28 cellular contexts compared by ENCODE assay signal in the genomic region with DNA sequence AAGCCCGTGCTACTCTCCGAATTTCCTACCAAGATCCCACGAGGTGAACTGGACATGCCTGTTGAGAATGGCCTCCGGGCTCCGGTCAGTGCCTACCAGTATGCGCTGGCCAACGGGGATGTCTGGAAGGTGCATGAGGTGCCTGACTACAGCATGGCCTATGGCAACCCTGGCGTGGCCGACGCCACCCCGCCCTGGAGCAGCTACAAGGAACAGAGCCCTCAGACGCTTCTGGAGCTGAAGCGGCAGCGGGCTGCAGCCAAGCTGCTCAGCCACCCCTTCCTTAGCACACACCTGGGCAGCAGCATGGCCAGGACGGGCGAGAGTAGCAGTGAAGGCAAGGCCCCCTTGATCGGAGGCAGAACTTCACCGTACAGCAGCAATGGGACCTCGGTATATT.
"Had no signal": no experiment of that assay in that cellular context is flagged by ENCODE, and none has a peak within 500 bp of the region (broad histone marks: within the 10 kb centered on the region; RNA-seq: fewer than 3 reads in every experiment).

No MANE protein-coding gene starts in this region.

- H3K36me3 Mint-ChIP-seq: mesothelial cell of epicardium, natural killer cell, neural progenitor cell, type B pancreatic cell had no signal

- DNase-seq: kidney glomerular epithelial cell; left cardiac atrium; left ventricle myocardium superior; lower lobe of right lung; mammary epithelial cell; mesendoderm; naive B cell; natural killer cell; nephron progenitor cell; ovary; retina; right cardiac atrium; sigmoid colon; small intestine; spleen; stimulated activated CD4-positive, alpha-beta T cell treated with anti-CD3 and anti-CD28 coated beads, Interleukin-4, amount 100 ng/mL, for 24 hours; stimulated activated naive CD4-positive, alpha-beta T cell treated with Interleukin-2 at 50 U/mL for 16 hours; stimulated activated naive CD8-positive, alpha-beta T cell treated with anti-CD3 and anti-CD28 coated beads, Interleukin-15, amount 100 ng/mL, for 72 hours; substantia nigra; uterus had no signal

- H3K4me3 Mint-ChIP-seq: mesothelial cell of epicardium; naive B cell; natural killer cell; nephron progenitor cell; neural progenitor cell; stimulated activated memory B cell treated with anti-CD40 and anti-IgM and Interleukin-4, amounts not matched to agents 10 μg/mL and 1 μg/mL and 100 μg/mL, for 72 hours; stimulated activated naive CD8-positive, alpha-beta T cell treated with anti-CD3 and anti-CD28 coated beads, Interleukin-15, amount 100 ng/mL, for 72 hours; type B pancreatic cell had no signal

- FAIRE-seq: keratinocyte, small intestine had no signal

- H3K27me3 Mint-ChIP-seq: naive B cell; stimulated activated memory B cell treated with anti-CD40 and anti-IgM and Interleukin-4, amounts not matched to agents 10 μg/mL and 1 μg/mL and 100 μg/mL, for 72 hours; stimulated activated naive CD8-positive, alpha-beta T cell treated with anti-CD3 and anti-CD28 coated beads, Interleukin-15, amount 100 ng/mL, for 72 hours had no signal

- H3K9me3 Mint-ChIP-seq: mesothelial cell of epicardium; naive B cell; natural killer cell; nephron progenitor cell; neural progenitor cell; stimulated activated memory B cell treated with anti-CD40 and anti-IgM and Interleukin-4, amounts not matched to agents 10 μg/mL and 1 μg/mL and 100 μg/mL, for 72 hours; stimulated activated naive CD8-positive, alpha-beta T cell treated with anti-CD3 and anti-CD28 coated beads, Interleukin-15, amount 100 ng/mL, for 72 hours; type B pancreatic cell had no signal

- H3K4me1 Mint-ChIP-seq: mesothelial cell of epicardium; natural killer cell; stimulated activated memory B cell treated with anti-CD40 and anti-IgM and Interleukin-4, amounts not matched to agents 10 μg/mL and 1 μg/mL and 100 μg/mL, for 72 hours; stimulated activated naive CD8-positive, alpha-beta T cell treated with anti-CD3 and anti-CD28 coated beads, Interleukin-15, amount 100 ng/mL, for 72 hours had no signal

- ATAC-seq: left cardiac atrium; left lobe of liver; left ventricle myocardium superior; lower lobe of right lung; stimulated activated memory B cell treated with anti-CD40 and anti-IgM and Interleukin-4, amounts not matched to agents 10 μg/mL and 1 μg/mL and 100 μg/mL, for 72 hours; stimulated activated naive CD8-positive, alpha-beta T cell treated with anti-CD3 and anti-CD28 coated beads, Interleukin-15, amount 100 ng/mL, for 72 hours had no signal

- H3K9me3 ChIP-seq: lower lobe of right lung, ovary, prostate gland, sigmoid colon, spleen, tibial nerve, uterus had no signal

- H3K27ac Mint-ChIP-seq: mesothelial cell of epicardium; nephron progenitor cell; stimulated activated memory B cell treated with anti-CD40 and anti-IgM and Interleukin-4, amounts not matched to agents 10 μg/mL and 1 μg/mL and 100 μg/mL, for 72 hours; stimulated activated naive CD8-positive, alpha-beta T cell treated with anti-CD3 and anti-CD28 coated beads, Interleukin-15, amount 100 ng/mL, for 72 hours; type B pancreatic cell had no signal
